Comparison of ENCODE assay signal across 18 cellular contexts in the genomic region with DNA sequence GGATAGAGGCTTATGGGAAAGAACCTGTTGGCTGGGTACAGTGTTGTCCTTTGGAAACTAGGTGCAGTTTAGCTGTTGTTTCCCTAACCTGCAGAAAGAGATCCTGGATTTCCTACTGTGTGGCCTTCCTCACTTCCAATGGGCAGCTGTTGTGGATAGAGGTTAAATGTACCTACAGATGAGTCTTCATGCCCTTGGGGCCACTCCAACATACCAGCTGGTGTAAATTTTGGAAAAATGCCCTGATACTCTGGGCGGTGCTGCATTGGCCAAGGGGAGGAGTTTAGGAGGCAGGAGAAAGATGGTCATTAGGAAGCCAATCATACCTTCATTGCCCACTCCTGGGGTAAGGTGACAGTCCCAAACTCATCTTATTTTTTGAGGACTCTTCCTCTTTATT.
"Had no signal": no experiment of that assay in that cellular context is flagged by ENCODE, and none has a peak within 500 bp of the region (broad histone marks: within the 10 kb centered on the region; RNA-seq: fewer than 3 reads in every experiment).

No MANE protein-coding gene starts in this region.

- FAIRE-seq: bronchial epithelial cell, endometrium, kidney had no signal

- ATAC-seq: activated T-cell treated with anti-CD3 and anti-CD28 coated beads, Interleukin-2, amount 50 U/mL, for 72 hours; gastrocnemius medialis; left lobe of liver had no signal

- DNase-seq: activated CD4-positive, alpha-beta T cell treated with anti-CD3 and anti-CD28 coated beads, Interleukin-2, amount 50 U/mL, for 4 hours; activated effector memory CD4-positive, alpha-beta T cell treated with anti-CD3 and anti-CD28 coated beads, Interleukin-2, amount 50 U/mL, for 16 hours; activated naive CD4-positive, alpha-beta T cell treated with anti-CD3 and anti-CD28 coated beads, Interleukin-2, amount 50 U/mL, for 16 hours; activated T-cell treated with anti-CD3 and anti-CD28 coated beads, Interleukin-2, amount 50 U/mL, for 72 hours; cerebellar nuclear complex; cortex of kidney; erythroblast; gastrocnemius medialis; kidney; nephron progenitor cell; occipital lobe; retina; stimulated activated naive CD4-positive, alpha-beta T cell had no signal

- H3K36me3 ChIP-seq: ascending aorta, gastrocnemius medialis had no signal

- H3K27ac ChIP-seq: ascending aorta, gastrocnemius medialis had no signal

- H3K4me1 ChIP-seq: ascending aorta, gastrocnemius medialis had no signal

- H3K27ac Mint-ChIP-seq: activated T-cell treated with anti-CD3 and anti-CD28 coated beads, Interleukin-2, amount 50 U/mL, for 72 hours; nephron progenitor cell had no signal

- H3K9me3 Mint-ChIP-seq: activated T-cell treated with anti-CD3 and anti-CD28 coated beads, Interleukin-2, amount 50 U/mL, for 72 hours; nephron progenitor cell had no signal

- H3K4me3 ChIP-seq: ascending aorta, gastrocnemius medialis, lung had no signal

- H3K9me3 ChIP-seq: ascending aorta, gastrocnemius medialis had no signal

- H3K4me3 Mint-ChIP-seq: activated T-cell treated with anti-CD3 and anti-CD28 coated beads, Interleukin-2, amount 50 U/mL, for 72 hours; nephron progenitor cell had no signal

- H3K27me3 ChIP-seq: ascending aorta had no signal
